Comparison of ENCODE assay signal across 34 cellular contexts in the genomic region with DNA sequence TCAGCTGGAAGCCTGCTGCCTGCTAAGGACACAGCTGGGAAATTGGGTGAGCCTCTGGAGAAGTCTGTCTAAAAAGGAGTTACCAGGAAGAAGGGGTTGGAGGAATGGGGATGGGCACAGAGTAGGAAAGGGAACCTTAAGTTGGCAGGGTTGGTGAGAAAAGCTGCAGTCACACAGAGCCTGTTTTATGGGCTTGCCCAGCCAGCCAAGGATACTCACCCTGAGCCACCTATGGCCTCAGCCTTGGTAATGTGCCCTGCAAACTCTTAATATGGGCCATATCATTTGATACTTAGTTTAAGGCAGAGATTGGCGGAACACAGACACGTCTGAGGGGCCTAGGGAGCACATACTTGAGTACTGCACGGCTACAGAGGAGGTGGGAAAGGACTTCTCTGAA.
"Had no signal": no experiment of that assay in that cellular context is flagged by ENCODE, and none has a peak within 500 bp of the region (broad histone marks: within the 10 kb centered on the region; RNA-seq: fewer than 3 reads in every experiment).

No MANE protein-coding gene starts in this region.

- ATAC-seq: activated CD8-positive, alpha-beta T cell treated with anti-CD3 and anti-CD28 coated beads for 36 hours; activated naive CD4-positive, alpha-beta T cell treated with anti-CD3 and anti-CD28 coated beads, Interleukin-2, amount 50 U/mL, for 72 hours; activated T-cell treated with anti-CD3 and anti-CD28 coated beads, Interleukin-2, amount 50 U/mL, for 4 hours; activated T-cell treated with anti-CD3 and anti-CD28 coated beads, Interleukin-2, amount 50 U/mL, for 72 hours; activated T-helper 17 cell treated with anti-CD3 and anti-CD28 coated beads, Interleukin-2, amount 50 U/mL, for 72 hours; body of pancreas had no signal

- H3K27ac ChIP-seq: adrenal gland, body of pancreas, brain microvascular endothelial cell, breast epithelium, VCaP had no signal

- H3K27me3 ChIP-seq: adrenal gland, body of pancreas, brain microvascular endothelial cell, breast epithelium had no signal

- H3K36me3 ChIP-seq: adrenal gland, brain microvascular endothelial cell, breast epithelium had no signal

- H3K4me1 ChIP-seq: adrenal gland, breast epithelium had no signal

- FAIRE-seq: astrocyte, TTC549 had no signal

- H3K9me3 ChIP-seq: adrenal gland, body of pancreas, breast epithelium had no signal

- DNase-seq: activated B cell treated with CpG ODN at 0.5 μM for 24 hours; activated CD4-positive, alpha-beta memory T cell treated with anti-CD3 and anti-CD28 coated beads for 36 hours; activated CD4-positive, alpha-beta T cell treated with anti-CD3 and anti-CD28 coated beads for 4 hours; activated CD4-positive, alpha-beta T cell treated with anti-CD3 and anti-CD28 coated beads, Interleukin-2, amount 10 ng/mL, durations not matched to agents 24 days and 14 days; activated CD4-positive, alpha-beta T cell treated with anti-CD3 and anti-CD28 coated beads, Interleukin-2, amount 50 U/mL, for 1 hour; activated CD4-positive, alpha-beta T cell treated with anti-CD3 and anti-CD28 coated beads, Interleukin-2, amount 50 U/mL, for 4 hours; activated CD4-positive, CD25-positive, alpha-beta regulatory T cell treated with anti-CD3 and anti-CD28 coated beads, Interleukin-2, amount 50 U/mL, for 72 hours; activated CD8-positive, alpha-beta memory T cell treated with anti-CD3 and anti-CD28 coated beads, Interleukin-2, amount 50 U/mL, for 4 hours; activated CD8-positive, alpha-beta T cell treated with anti-CD3 and anti-CD28 coated beads for 36 hours; activated effector memory CD4-positive, alpha-beta T cell treated with anti-CD3 and anti-CD28 coated beads, Interleukin-2, amount 50 U/mL, for 16 hours; activated gamma-delta T cell treated with Interleukin-2 at 50 U/mL for 16 hours; activated naive CD4-positive, alpha-beta T cell; activated naive CD4-positive, alpha-beta T cell treated with anti-CD3 and anti-CD28 coated beads for 36 hours; activated naive CD4-positive, alpha-beta T cell treated with anti-CD3 and anti-CD28 coated beads, Interleukin-2, amount 50 U/mL, for 16 hours; activated naive CD8-positive, alpha-beta T cell treated with anti-CD3 and anti-CD28 coated beads for 36 hours; activated T-cell treated with anti-CD3 and anti-CD28 coated beads for 4 hours; activated T-cell treated with anti-CD3 and anti-CD28 coated beads, Interleukin-2, amount 50 U/mL, for 1 hour; activated T-cell treated with anti-CD3 and anti-CD28 coated beads, Interleukin-2, amount 50 U/mL, for 4 hours; activated T-cell treated with anti-CD3 and anti-CD28 coated beads, Interleukin-2, amount 50 U/mL, for 72 hours; adrenal gland; amniotic stem cell; aorta; body of pancreas; brain microvascular endothelial cell; central memory CD4-positive, alpha-beta T cell; T-helper 1 cell; T-helper 2 cell; T-helper 9 cell had no signal

- H3K4me3 ChIP-seq: adrenal gland, body of pancreas, breast epithelium had no signal
